Comparison of ENCODE assay signal across 11 cellular contexts in genomic region chr1:194830387-194830786, GRCh38.
DNase-seq lines count a peak whose midpoint lies in the region; ATAC-seq and TF ChIP-seq lines count a peak whose summit lies in the region.
"Had no signal": no experiment of that assay in that cellular context is flagged by ENCODE, and none has a peak within 500 bp of the region (broad histone marks: within the 10 kb centered on the region; RNA-seq: fewer than 3 reads in every experiment).

No MANE protein-coding gene starts in this region.

- no peaks in the 10 kb centered on the region for H3K36me3 Mint-ChIP-seq in activated B cell treated with CpG ODN at 0.5 μM for 24 hours (ENCODE audit: low read depth)

- intact Hi-C loops in activated B cell treated with CpG ODN at 0.5 μM for 24 hours (cut with micrococcal nuclease), result no loop called here

- TF ChIP-seq CTCF in activated B cell treated with CpG ODN at 0.5 μM for 24 hours (IDR thresholded peaks at IDR 0.05), result no peak

- peaks cover 44% of the 10 kb centered on the region for H3K4me1 Mint-ChIP-seq in activated B cell treated with CpG ODN at 0.5 μM for 24 hours

- ATAC-seq in GM19023 (IDR thresholded peaks at IDR 0.05; ENCODE audit: unreplicated experiment), result peak; percentile 83
- peak; percentile 93 for ATAC-seq in GM21786 (IDR thresholded peaks at IDR 0.05; ENCODE audit: unreplicated experiment)
- ATAC-seq in HG03139 (IDR thresholded peaks at IDR 0.05; ENCODE audit: unreplicated experiment), result peak; percentile 87
- no peak for ATAC-seq in activated B cell treated with CpG ODN at 0.5 μM for 24 hours (ENCODE audit: low read depth)
- ATAC-seq: lower lobe of right lung had no signal

- CTCF ChIA-PET in activated B cell treated with CpG ODN at 0.5 μM for 24 hours (lab: Charles Lee), result no interaction called here

- peak overlapping the region; percentile 28 for H3K4me3 Mint-ChIP-seq in activated B cell treated with CpG ODN at 0.5 μM for 24 hours

- POLR2A ChIA-PET in activated B cell treated with CpG ODN at 0.5 μM for 24 hours (lab: Charles Lee), result no interaction called here

- no peak overlapping the region for H3K27ac Mint-ChIP-seq in activated B cell treated with CpG ODN at 0.5 μM for 24 hours

- no peaks in the 10 kb centered on the region for H3K9me3 Mint-ChIP-seq in activated B cell treated with CpG ODN at 0.5 μM for 24 hours

- H3K27me3 Mint-ChIP-seq in activated B cell treated with CpG ODN at 0.5 μM for 24 hours, result no peaks in the 10 kb centered on the region

- DNase-seq in activated B cell treated with CpG ODN at 0.5 μM for 24 hours, result no peak
- DNase-seq in cerebellum (ENCODE audit: low spot score), result no peak
- no peak for DNase-seq in CD1c-positive myeloid dendritic cell (ENCODE audit: extremely low spot score)
- DNase-seq in cerebellar nuclear complex (lab: John Stamatoyannopoulos, UW), result no peak
- DNase-seq: Caco-2, lower lobe of right lung, NCI-H1417 treated with DMSO at 0.1 percent for 48 hours, posterior cingulate gyrus had no signal
